ENCODE assay signal across 8 cellular contexts in genomic region chr5:61162010-61162831, GRCh38. TPM values are rescaled to one million over a fixed set of nuclear protein-coding genes. Genes with fewer than 3 reads are reported as not detected.
DNase-seq lines count a peak whose midpoint lies in the region; ATAC-seq and TF ChIP-seq lines count a peak whose summit lies in the region.

SMIM15 (minus strand) TSS chr5:61162468; CDS start chr5:61160171, 2,297 bp downstream.

- no peaks in the 10 kb centered on the region for H3K27me3 ChIP-seq in muscle layer of colon (ENCODE audit: control insufficient read depth in 1 of 2, insufficient read depth in 2 of 2, low read length in 2 of 2)

- no peaks in the 10 kb centered on the region for H3K9me3 ChIP-seq in muscle layer of colon (ENCODE audit: low read length)

- H3K4me3 Mint-ChIP-seq in activated T-cell treated with anti-CD3 and anti-CD28 coated beads, Interleukin-2, amount 50 U/mL, for 4 hours, result peak within 1 kb of the TSS; percentile 98

- H3K9me3 Mint-ChIP-seq in activated T-cell treated with anti-CD3 and anti-CD28 coated beads, Interleukin-2, amount 50 U/mL, for 4 hours, result peaks cover 7% of the 10 kb centered on the region

- peak within 1 kb of the TSS; percentile 95 to 96 for H3K4me3 ChIP-seq in muscle layer of colon (ENCODE audit: low read depth in 1 of 2, low read length in 2 of 2)

- peak; percentile 93 for ATAC-seq in GM21526 (IDR thresholded peaks at IDR 0.05; ENCODE audit: low FRiP score, unreplicated experiment)
- peak; percentile 91 to 94 for ATAC-seq in activated T-cell treated with anti-CD3 and anti-CD28 coated beads, Interleukin-2, amount 50 U/mL, for 4 hours
- ATAC-seq in esophagus mucosa, result peak; percentile 96

- H3K27me3 Mint-ChIP-seq in activated T-cell treated with anti-CD3 and anti-CD28 coated beads, Interleukin-2, amount 50 U/mL, for 4 hours (ENCODE audit: low read depth), result no peaks in the 10 kb centered on the region

- H3K36me3 Mint-ChIP-seq in activated T-cell treated with anti-CD3 and anti-CD28 coated beads, Interleukin-2, amount 50 U/mL, for 4 hours (ENCODE audit: insufficient read depth), result peaks cover 30% of the 10 kb centered on the region

- peaks cover 24% of the 10 kb centered on the region for H3K4me1 ChIP-seq in muscle layer of colon (ENCODE audit: insufficient read depth, low read length)

- peak within 1 kb of the TSS; percentile 92 for H3K27ac ChIP-seq in muscle layer of colon (ENCODE audit: low read depth, low read length)

- H3K4me1 Mint-ChIP-seq in activated T-cell treated with anti-CD3 and anti-CD28 coated beads, Interleukin-2, amount 50 U/mL, for 4 hours (ENCODE audit: low read depth), result peaks cover 37% of the 10 kb centered on the region

- peaks cover 4% of the 10 kb centered on the region for H3K36me3 ChIP-seq in muscle layer of colon (ENCODE audit: insufficient read depth, low read length)

- peak; percentile 97 for DNase-seq in DMS 273 (lab: John Stamatoyannopoulos, UW; ENCODE audit: unreplicated experiment)
- DNase-seq in HuH-7.5 (ENCODE audit: low spot score), result peak; percentile 84
- peak; percentile 73 for DNase-seq in activated T-cell treated with anti-CD3 and anti-CD28 coated beads, Interleukin-2, amount 50 U/mL, for 4 hours
- DNase-seq in stimulated activated CD8-positive, alpha-beta memory T cell treated with anti-CD3 and anti-CD28 coated beads, Interleukin-7, amount 100 ng/mL, for 24 hours (ENCODE audit: low read depth), result peak; percentile 66

- H3K9ac ChIP-seq in muscle layer of colon (ENCODE audit: low read length), result peak within 1 kb of the TSS; percentile 91

TF ChIP-seq in PFSK-1, 5 proteins besides CTCF, POLR2A, EP300 and RAD21:
- TF ChIP-seq FOXP2 (optimal IDR thresholded peaks at IDR 0.05; ENCODE audit: borderline replicate concordance, extremely low read depth, extremely low read length, insufficient read depth), result no peak
- no peak for TF ChIP-seq REST (IDR thresholded peaks at IDR 0.05; ENCODE audit: insufficient read depth in 1 of 2, low read depth in 2 of 2, low read length in 2 of 2)
- no peak for TF ChIP-seq SIN3A (IDR thresholded peaks at IDR 0.05; ENCODE audit: borderline replicate concordance, insufficient read depth, low read length)
- peak; percentile 51; the same call in 1 of the 2 replicates for TF ChIP-seq TAF1 (IDR thresholded peaks at IDR 0.05; ENCODE audit: borderline replicate concordance, insufficient read depth, low read length)
- TF ChIP-seq POLR2AphosphoS5 (IDR thresholded peaks at IDR 0.05; ENCODE audit: low read depth, low read length), result peak; percentile 59

RNA-seq across cellular contexts. Expression of gene SMIM15, which starts in this region (rescaled TPM):
- 9.2 TPM for polyA plus RNA-seq in PFSK-1 (2012; ENCODE audit: insufficient read length, low read depth)
- total RNA-seq in activated T-cell treated with anti-CD3 and anti-CD28 coated beads, Interleukin-2, amount 50 U/mL, for 4 hours, result 10 to 100 TPM; 79.8 to 86.6 (median 81.5) TPM
- 54.7 TPM for total RNA-seq in esophagus mucosa

Comparison
In these comparisons a context has a peak if more than half of its experiments do, and no peak if none do; other contexts are left out.
1. Peak in every context shown above with its lines: DNase-seq, ATAC-seq, H3K4me3 ChIP-seq and H3K27ac ChIP-seq.